In genomic region chr17:75361344-75361743, GRCh38 we compare ENCODE assay signal across 20 cellular contexts. TPM values are rescaled to one million over a fixed set of nuclear protein-coding genes. Genes with fewer than 3 reads are reported as not detected.
DNase-seq lines count a peak whose midpoint lies in the region; ATAC-seq lines count a peak whose summit lies in the region.
"Had no signal": no experiment of that assay in that cellular context is flagged by ENCODE, and none has a peak within 500 bp of the region (broad histone marks: within the 10 kb centered on the region; RNA-seq: fewer than 3 reads in every experiment).

No MANE protein-coding gene starts in this region.

- POLR2A ChIA-PET in CD4-positive, alpha-beta memory T cell (lab: Charles Lee; ENCODE audit: partially characterized antibody), result interaction anchor here (0.9 to 1.1 kb wide), 2 partner anchors 9 to 17 kb away, joined by 3 to 4 read pairs; no protein-coding TSS in a partner anchor
- POLR2A ChIA-PET in T-cell (lab: Charles Lee), result interaction anchor here in 1 of 2 donors (0.6 to 0.7 kb wide), 2 partner anchors 34 to 44 kb away, joined by 3 read pairs; no protein-coding TSS in a partner anchor

- H3K27me3 ChIP-seq in CD4-positive, alpha-beta memory T cell (ENCODE audit: insufficient read depth, low read length), result no peaks in the 10 kb centered on the region
- H3K27me3 ChIP-seq: breast epithelium, heart left ventricle had no signal

- no peaks in the 10 kb centered on the region for H3K36me3 ChIP-seq in CD4-positive, alpha-beta memory T cell (ENCODE audit: insufficient read depth, low read length)
- H3K36me3 ChIP-seq: breast epithelium, heart left ventricle, lower lobe of right lung, prostate gland had no signal

- intact Hi-C loops in CD4-positive, alpha-beta memory T cell (cut with micrococcal nuclease), result loop anchor here (5.0 kb wide), 1 partner anchor 41 kb away; no protein-coding TSS in a partner anchor

- H3K27ac ChIP-seq in CD4-positive, alpha-beta memory T cell (ENCODE audit: low read depth, low read length), result no peak overlapping the region
- H3K27ac ChIP-seq: breast epithelium, lower lobe of right lung, prostate gland had no signal

- no peak overlapping the region for H3K4me3 ChIP-seq in CD4-positive, alpha-beta memory T cell (ENCODE audit: low read length in 2 of 2)
- H3K4me3 ChIP-seq: breast epithelium, heart left ventricle, lower lobe of right lung, prostate gland had no signal

- DNase-seq in A172 (ENCODE audit: low spot score), result peak; percentile 23
- DNase-seq in CD4-positive, alpha-beta memory T cell, result no peak
- no peak for DNase-seq in T-cell
- DNase-seq in immature natural killer cell, result no peak
- no peak for DNase-seq in putamen (ENCODE audit: low spot score)
- DNase-seq in dermis blood vessel endothelial cell, result no peak
- DNase-seq in SIG-M5 treated with dmso at 0.1 percent for 504 hours (lab: John Stamatoyannopoulos, UW; ENCODE audit: unreplicated experiment), result no peak
- DNase-seq in EL, result no peak
- DNase-seq: activated naive CD4-positive, alpha-beta T cell treated with anti-CD3 and anti-CD28 coated beads, Interleukin-2, amount 10 ng/mL, durations not matched to agents 7 days and 5 days; DMS153; HCEC 1CT; heart left ventricle; lower lobe of right lung; MM.1S; NCI-H2081; NCI-H526; SK-N-SH; substantia nigra had no signal

- CTCF ChIA-PET in CD4-positive, alpha-beta memory T cell (lab: Charles Lee; ENCODE audit: partially characterized antibody), result interaction anchor here (1.0 to 4.4 kb wide), 2 partner anchors 13 to 38 kb away, joined by 4 to 17 read pairs; no protein-coding TSS in a partner anchor
- CTCF ChIA-PET in T-cell (lab: Charles Lee), result no interaction called here

- H3K27ac Mint-ChIP-seq in CD4-positive, alpha-beta memory T cell, result peak overlapping the region in 6 of 7 donors; percentile 39 to 82 (median 69)
- H3K27ac Mint-ChIP-seq in T-cell, result peak overlapping the region; percentile 67 to 83
- H3K27ac Mint-ChIP-seq in immature natural killer cell, result peak overlapping the region in 4 of 6 donors; percentile 55 to 86 (median 76)

- no peak for ATAC-seq in T-cell (replicated peaks in 1 of 4)
- ATAC-seq: heart left ventricle, lower lobe of right lung had no signal

- no peaks in the 10 kb centered on the region for H3K9me3 Mint-ChIP-seq in CD4-positive, alpha-beta memory T cell
- no peaks in the 10 kb centered on the region for H3K9me3 Mint-ChIP-seq in T-cell
- H3K9me3 Mint-ChIP-seq in immature natural killer cell, result no peaks in the 10 kb centered on the region
- H3K9me3 Mint-ChIP-seq: activated naive CD4-positive, alpha-beta T cell treated with anti-CD3 and anti-CD28 coated beads, Interleukin-2, amount 10 ng/mL, durations not matched to agents 7 days and 5 days had no signal

- H3K36me3 Mint-ChIP-seq in CD4-positive, alpha-beta memory T cell, result peaks cover 6 to 12% of the 10 kb centered on the region in 2 donors
- H3K36me3 Mint-ChIP-seq in T-cell, result peaks cover 7% of the 10 kb centered on the region
- no peaks in the 10 kb centered on the region for H3K36me3 Mint-ChIP-seq in immature natural killer cell

- H3K27me3 Mint-ChIP-seq in CD4-positive, alpha-beta memory T cell, result no peaks in the 10 kb centered on the region
- no peaks in the 10 kb centered on the region for H3K27me3 Mint-ChIP-seq in T-cell
- H3K27me3 Mint-ChIP-seq in immature natural killer cell (ENCODE audit: low read depth in 3 of 3), result peaks cover 0 to 2% (median 0%) of the 10 kb centered on the region in 3 donors
- H3K27me3 Mint-ChIP-seq: activated naive CD4-positive, alpha-beta T cell treated with anti-CD3 and anti-CD28 coated beads, Interleukin-2, amount 10 ng/mL, durations not matched to agents 7 days and 5 days had no signal

- H3K9me3 ChIP-seq in CD4-positive, alpha-beta memory T cell (ENCODE audit: control insufficient read depth in 1 of 2, low read length in 2 of 2), result no peaks in the 10 kb centered on the region
- H3K9me3 ChIP-seq: breast epithelium, heart left ventricle, lower lobe of right lung, prostate gland, SK-N-SH had no signal

- H3K4me3 Mint-ChIP-seq in CD4-positive, alpha-beta memory T cell, result peak overlapping the region in 6 of 8 donors; percentile 5 to 76 (median 67)
- peak overlapping the region in 2 of 3 donors; percentile 34 to 55 for H3K4me3 Mint-ChIP-seq in T-cell
- peak overlapping the region in 1 of 5 donors; percentile 14 for H3K4me3 Mint-ChIP-seq in immature natural killer cell
- H3K4me3 Mint-ChIP-seq: activated naive CD4-positive, alpha-beta T cell treated with anti-CD3 and anti-CD28 coated beads, Interleukin-2, amount 10 ng/mL, durations not matched to agents 7 days and 5 days had no signal

- H3K4me1 Mint-ChIP-seq in CD4-positive, alpha-beta memory T cell, result peaks cover 71 to 91% (median 83%) of the 10 kb centered on the region in 4 donors
- H3K4me1 Mint-ChIP-seq in T-cell (peaks cover 85 to 92% (median 87%) of the 10 kb centered on the region in 3 donors), immature natural killer cell (peaks cover 85 to 92% of the 10 kb centered on the region in 2 donors)

- peaks cover 73% of the 10 kb centered on the region for H3K4me1 ChIP-seq in CD4-positive, alpha-beta memory T cell (ENCODE audit: insufficient read depth, low read length)
- H3K4me1 ChIP-seq: breast epithelium had no signal

RNA-seq across cellular contexts. Expression of gene GRB2, which starts 44.1 kb away (rescaled TPM):
- total RNA-seq in A172 (2014; rRNA removed; shearing (Covaris generic)), result 116 and 123 TPM in 2 replicates
- total RNA-seq in CD4-positive, alpha-beta memory T cell, result 100 to 1,000 TPM; 131 to 133 TPM
- 100 to 1,000 TPM; 129 to 155 TPM for polyA plus RNA-seq in CD4-positive, alpha-beta memory T cell
- total RNA-seq in T-cell (100 to 1,000 TPM; 103 to 133 (median 130) TPM), dermis blood vessel endothelial cell (91.2 and 124 TPM in 2 replicates)
- polyA plus RNA-seq in immature natural killer cell, result 100 to 1,000 TPM; 104 to 161 (median 135) TPM
